Comparison of ENCODE assay signal across 28 cellular contexts in the genomic region with DNA sequence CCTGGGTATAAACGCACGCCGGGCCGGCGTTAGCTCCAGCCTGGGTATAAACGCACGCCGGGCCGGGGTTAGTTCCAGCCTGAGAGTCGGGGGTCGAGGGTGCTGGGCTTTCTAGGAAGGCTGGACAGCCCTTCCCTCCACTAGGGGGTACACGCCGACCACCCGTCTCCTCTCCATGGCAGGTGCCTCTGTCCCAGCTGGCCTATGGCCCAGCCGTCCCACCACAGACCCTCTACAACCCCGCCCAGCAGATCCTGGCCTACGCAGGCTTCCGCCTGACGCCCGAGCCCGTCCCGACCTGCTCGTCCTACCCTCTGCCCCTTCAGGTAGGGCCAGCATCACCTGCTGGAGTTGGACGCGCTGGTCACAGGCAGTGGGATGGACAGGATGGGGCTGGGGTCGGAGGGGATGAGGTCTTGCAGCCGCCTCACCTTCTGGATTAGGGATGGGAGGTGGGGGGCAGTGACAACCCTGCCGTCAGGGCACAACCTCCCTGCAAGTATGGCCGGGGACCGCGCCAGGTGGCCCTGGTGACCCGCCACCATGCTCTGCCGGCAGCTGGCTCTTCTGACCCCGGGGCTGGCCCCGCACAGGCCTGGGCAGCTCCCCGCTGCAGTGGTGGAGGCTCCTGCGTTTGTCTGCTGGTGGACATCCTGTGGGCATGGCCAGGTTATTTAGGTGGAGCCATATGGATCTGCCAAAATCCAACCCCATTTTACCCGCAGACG. TPM values are rescaled to one million over a fixed set of nuclear protein-coding genes. Genes with fewer than 3 reads are reported as not detected.
A peak's percentile ranks its signal among the peaks of the same experiment; 100 is the strongest.
DNase-seq lines count a peak whose midpoint lies in the region; ATAC-seq, FAIRE-seq and TF ChIP-seq lines count a peak whose summit lies in the region.
"Had no signal": no experiment of that assay in that cellular context is flagged by ENCODE, and none has a peak within 500 bp of the region (broad histone marks: within the 10 kb centered on the region; RNA-seq: fewer than 3 reads in every experiment).

No MANE protein-coding gene starts in this region.

- WGBS in spleen, 5 donors = 90 to 93% (median 92%) methylated on average over 36 to 39 of the region's 39 CpGs

- H3K27me3 ChIP-seq in spleen (replicated peaks in 1 of 7) = peaks cover 0 to 9% (median 0%) of the 10 kb centered on the region in 7 donors

- no peak overlapping the region for H3K4me3 ChIP-seq in kidney (ENCODE audit: low read length in 2 of 2)
- H3K4me3 ChIP-seq in spleen = no peak overlapping the region
- H3K4me3 ChIP-seq: BLaER1 treated with 17β-estradiol and CSF1 and Interleukin-3, amounts not matched to agents 10 nM and 100 nM; GM23248 had no signal

- intact Hi-C loops in Right ventricle myocardium inferior (cut with DNase I) (loop anchor here (5.0 kb wide), 1 partner anchor 43 kb away; no protein-coding TSS in a partner anchor), cardiac septum (cut with DNase I) (no loop called here), kidney (cut with DNase I) (no loop called here), spleen (cut with DNase I; ENCODE audit: low total_unique reads) (no loop called here)

- H3K27me3 Mint-ChIP-seq in HFFc6 (ENCODE audit: insufficient read depth) = peaks cover 2% of the 10 kb centered on the region

- DNase-seq in Right ventricle myocardium inferior (ENCODE audit: missing footprints) = peak; percentile 60
- DNase-seq in cardiac septum (ENCODE audit: low spot score) = no peak
- DNase-seq in HFFc6 = no peak
- peak; percentile 74 for DNase-seq in kidney
- DNase-seq in spleen = peak; percentile 63
- DNase-seq in KG1 (lab: John Stamatoyannopoulos, UW) = no peak
- DNase-seq in erythroblast (lab: John Stamatoyannopoulos, UW) = no peak
- DNase-seq in NK-92 (lab: John Stamatoyannopoulos, UW; ENCODE audit: unreplicated experiment) = no peak
- DNase-seq: 8988T; CD8-positive, alpha-beta T cell; DMS153; GM23248; IMR-90; Karpas-422; MV-4-11; NCI-H1105 treated with DMSO at 0.1 percent for 48 hours; NCI-H1694; NCI-H2081; NCI-H2171; NCI-H345; NCI-H524; NCI-H774; SIG-M5; SK-N-SH had no signal

- no peaks in the 10 kb centered on the region for H3K36me3 ChIP-seq in kidney (ENCODE audit: control insufficient read depth in 1 of 2, insufficient read depth in 2 of 2, low read length in 2 of 2)
- H3K36me3 ChIP-seq in spleen = no peaks in the 10 kb centered on the region
- H3K36me3 ChIP-seq: BLaER1 treated with 17β-estradiol and CSF1 and Interleukin-3, amounts not matched to agents 10 nM and 100 nM had no signal

- no peak for FAIRE-seq in kidney (lab: Jason Lieb, UNC)
- FAIRE-seq: GM12891 had no signal

- H3K4me1 Mint-ChIP-seq in HFFc6 (ENCODE audit: low read depth) = peaks cover 12% of the 10 kb centered on the region

- peaks cover 12% of the 10 kb centered on the region for H3K36me3 Mint-ChIP-seq in HFFc6 (ENCODE audit: low read depth)
- H3K36me3 Mint-ChIP-seq: CD8-positive, alpha-beta T cell had no signal

- H3K4me1 ChIP-seq in kidney (ENCODE audit: control insufficient read depth in 1 of 2, insufficient read depth in 1 of 2, low read depth in 1 of 2, low read length in 2 of 2) = no peaks in the 10 kb centered on the region
- H3K4me1 ChIP-seq in spleen = peaks cover 0 to 20% (median 10%) of the 10 kb centered on the region in 6 donors

- TF ChIP-seq CTCF in HFFc6 (IDR thresholded peaks at IDR 0.05) (peak; percentile 19; the same call in 1 of the 2 replicates), kidney (IDR thresholded peaks at IDR 0.05; ENCODE audit: borderline replicate concordance, extremely low read depth, insufficient read depth) (no peak), spleen (IDR thresholded peaks at IDR 0.05 in 8 of 11, conservative IDR thresholded peaks at IDR 0.05 in 3 of 11) (no peak)

- H3K9me3 Mint-ChIP-seq in HFFc6 = peaks cover 22% of the 10 kb centered on the region

- H3K9ac ChIP-seq in kidney (ENCODE audit: low read length in 2 of 2) = no peak overlapping the region
- H3K9ac ChIP-seq: BLaER1 treated with 17β-estradiol and CSF1 and Interleukin-3, amounts not matched to agents 10 nM and 100 nM; GM23248; SK-N-SH had no signal

- peaks cover 0 to 9% of the 10 kb centered on the region in 2 donors for H3K9me3 ChIP-seq in kidney (ENCODE audit: control insufficient read depth in 1 of 2, low read length in 2 of 2)
- peaks cover 0 to 29% (median 16%) of the 10 kb centered on the region in 8 donors for H3K9me3 ChIP-seq in spleen
- H3K9me3 ChIP-seq: SK-N-SH had no signal

- H3K27ac ChIP-seq in kidney (ENCODE audit: low read depth in 2 of 2, low read length in 2 of 2) = no peak overlapping the region
- H3K27ac ChIP-seq in spleen = no peak overlapping the region
- H3K27ac ChIP-seq: BLaER1 treated with 17β-estradiol and CSF1 and Interleukin-3, amounts not matched to agents 10 nM and 100 nM; GM23248 had no signal

- TF ChIP-seq POLR2A in spleen (IDR thresholded peaks at IDR 0.05) = no peak
- no peak for TF ChIP-seq POLR2A in erythroblast (IDR thresholded peaks at IDR 0.05; ENCODE audit: low read length)

- H3K4me3 Mint-ChIP-seq in HFFc6 = no peak overlapping the region
- H3K4me3 Mint-ChIP-seq: CD8-positive, alpha-beta T cell had no signal

- H3K27ac Mint-ChIP-seq in HFFc6 = no peak overlapping the region
- H3K27ac Mint-ChIP-seq: CD8-positive, alpha-beta T cell had no signal

- no peak for ATAC-seq in Right ventricle myocardium inferior
- ATAC-seq: CD8-positive, alpha-beta T cell; HCT116 had no signal

RNA-seq across cellular contexts. Expression of a gene that starts 45.8 kb away (rescaled TPM):
- 9.8 TPM for total RNA-seq in Right ventricle myocardium inferior
- 10.7 TPM for total RNA-seq in cardiac septum
- total RNA-seq in HFFc6 (2021; fragmentation: NEBNext Ultra II Directional; extraction: Animal tissue kit (Norgen Biotek cat#: 25700)) = 10 to 100 TPM in 1 of 6 experiments, 1 to 10 TPM in 5; 8.2 to 10.3 (median 9.1) TPM
- 29.3 TPM for total RNA-seq in kidney
- polyA plus RNA-seq in kidney (ENCODE audit: insufficient read depth, low read depth, low replicate concordance) = 11.9 TPM
- total RNA-seq in spleen = 10 to 100 TPM in 6 of 7 donors, 1 to 10 TPM in 1; 5.7 to 26.9 (median 22.2) TPM
- polyA plus RNA-seq in spleen = 10 to 100 TPM in 2 of 3 donors, 1 to 10 TPM in 1; 6.0 to 13.0 (median 10.3) TPM
- total RNA-seq: G401, GM23248 had no signal

RNA-seq across cellular contexts. Expression of a gene that starts 59.0 kb away (rescaled TPM):
- total RNA-seq in Right ventricle myocardium inferior (189 TPM), cardiac septum (201 TPM), kidney (83.5 TPM), spleen (10 to 100 TPM; 22.0 to 54.5 (median 39.3) TPM)
- 100 to 1,000 TPM; 669 to 813 (median 715) TPM for total RNA-seq in HFFc6 (2021; fragmentation: NEBNext Ultra II Directional; extraction: Animal tissue kit (Norgen Biotek cat#: 25700))
- polyA plus RNA-seq in kidney (ENCODE audit: insufficient read depth, low read depth, low replicate concordance) (135 TPM), spleen (10 to 100 TPM; 16.7 to 33.5 (median 18.4) TPM)

Comparison
In these comparisons a context has a peak if more than half of its experiments do, and no peak if none do; other contexts are left out.
1. DNase-seq: peak in Right ventricle myocardium inferior (single experiment), kidney (single experiment) and spleen (single experiment); none in cardiac septum (single experiment), HFFc6 (single experiment), KG1 (single experiment), erythroblast (0 of 2) and NK-92 (single experiment).